In the genomic region with DNA sequence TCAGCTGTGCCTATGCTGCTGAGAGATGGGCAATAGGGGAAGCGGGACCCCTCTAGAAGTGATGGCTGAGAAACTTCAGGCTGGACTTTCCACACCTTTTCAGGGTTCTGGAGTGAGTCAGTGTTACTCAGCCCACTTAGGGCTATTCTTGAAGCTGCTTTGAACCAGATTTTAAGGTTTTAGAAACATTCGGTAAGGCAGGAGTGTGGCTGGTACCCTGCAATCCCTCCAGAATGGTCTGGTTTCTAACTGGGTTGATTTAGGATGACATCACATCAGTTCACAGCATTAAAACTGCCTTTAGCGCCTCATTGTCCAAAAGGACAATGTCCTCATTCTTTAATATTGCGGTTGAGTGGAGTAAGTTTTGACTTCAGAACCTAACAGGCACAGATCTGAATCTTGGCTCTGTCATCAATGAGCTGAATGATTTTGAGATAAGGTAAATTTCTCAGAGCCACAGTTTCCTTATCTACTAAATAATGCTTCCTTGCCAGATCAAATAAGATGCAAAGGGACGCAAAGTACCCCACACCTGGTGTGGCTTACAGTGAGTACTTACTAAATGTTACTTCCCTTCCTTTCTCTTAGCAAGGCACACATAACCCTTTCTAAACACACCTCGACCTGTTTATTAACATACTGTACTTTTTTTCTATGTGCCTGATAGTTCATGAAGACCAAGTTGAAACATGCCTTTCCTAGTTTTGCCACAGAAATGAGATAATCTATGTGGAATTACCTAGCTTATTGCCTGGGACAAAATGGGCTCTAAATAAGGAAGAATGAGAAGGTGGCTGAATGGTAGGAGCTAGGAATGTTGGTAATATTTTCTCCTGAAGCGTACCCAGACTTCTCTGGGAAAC, we compare ENCODE assay signal across 20 cellular contexts.
DNase-seq lines count a peak whose midpoint lies in the region.
"Had no signal": no experiment of that assay in that cellular context is flagged by ENCODE, and none has a peak within 500 bp of the region (broad histone marks: within the 10 kb centered on the region; RNA-seq: fewer than 3 reads in every experiment).

No MANE protein-coding gene starts in this region.

- peaks cover 3% of the 10 kb centered on the region for H3K4me1 ChIP-seq in mesenchymal stem cell (ENCODE audit: control insufficient read depth, insufficient read depth, low read depth, low read length)

- H3K9me3 ChIP-seq in mesenchymal stem cell (ENCODE audit: control insufficient read depth, low read length), result no peaks in the 10 kb centered on the region
- H3K9me3 ChIP-seq: mucosa of descending colon, SJCRH30 had no signal

- H3K4me3 ChIP-seq in mesenchymal stem cell (ENCODE audit: insufficient read depth in 1 of 2, low read depth in 1 of 2, low read length in 2 of 2), result no peak overlapping the region
- H3K4me3 ChIP-seq: mucosa of descending colon, SJCRH30 had no signal

- H3K4ac ChIP-seq in mesenchymal stem cell (ENCODE audit: low read depth in 1 of 2, low read length in 2 of 2), result no peak overlapping the region

- no peak overlapping the region for H3K23ac ChIP-seq in mesenchymal stem cell (ENCODE audit: low read length in 2 of 2)

- H3K27me3 ChIP-seq in mesenchymal stem cell (ENCODE audit: control insufficient read depth in 1 of 2, insufficient read depth in 1 of 2, low read length in 2 of 2), result no peaks in the 10 kb centered on the region
- H3K27me3 ChIP-seq: SJCRH30 had no signal

- H2AK5ac ChIP-seq in mesenchymal stem cell (ENCODE audit: low read length, severe bottlenecking), result peak overlapping the region; percentile 68

- DNase-seq in HT-29 (ENCODE audit: low spot score) (peak; percentile 41), astrocyte of the hippocampus (ENCODE audit: low read depth, low spot score) (peak; percentile 49), mesenchymal stem cell (no peak), superior temporal gyrus (ENCODE audit: extremely low spot score) (peak; percentile 46), anterior cingulate cortex (lab: John Stamatoyannopoulos, UW) (no peak), NAMALWA (ENCODE audit: low spot score) (no peak), D341Med (ENCODE audit: low spot score) (no peak), HUDEP-2 (lab: John Stamatoyannopoulos, UW; ENCODE audit: unreplicated experiment in 76 of 76) (no peak)
- DNase-seq: activated CD4-positive, alpha-beta memory T cell treated with anti-CD3 and anti-CD28 coated beads for 36 hours; activated naive CD4-positive, alpha-beta T cell; C1 segment of cervical spinal cord; DMS 273 treated with DMSO at 0.1 percent for 48 hours; KG1; mucosa of descending colon; NCI-H1092 treated with DMSO at 0.1 percent for 48 hours; NCI-H2029 treated with DMSO at 0.1 percent for 48 hours; NCI-H345; retina; stimulated activated CD8-positive, alpha-beta memory T cell treated with anti-CD3 and anti-CD28 coated beads, Interleukin-4, amount 100 ng/mL, for 48 hours had no signal

- H3K18ac ChIP-seq in mesenchymal stem cell (ENCODE audit: low read depth in 1 of 2, low read length in 2 of 2), result no peak overlapping the region

- peaks cover 3% of the 10 kb centered on the region for H3K79me1 ChIP-seq in mesenchymal stem cell (replicated peaks; ENCODE audit: low read length, poor library complexity, severe bottlenecking)

- no peak overlapping the region for H2BK120ac ChIP-seq in mesenchymal stem cell (ENCODE audit: low read depth, low read length)

- no peaks in the 10 kb centered on the region for H3K36me3 ChIP-seq in mesenchymal stem cell (ENCODE audit: control insufficient read depth in 1 of 2, insufficient read depth in 2 of 2, low read depth in 1 of 2, low read length in 2 of 2)
- H3K36me3 ChIP-seq: SJCRH30 had no signal

- H3K14ac ChIP-seq in mesenchymal stem cell (ENCODE audit: low read length in 2 of 2), result no peak overlapping the region

- H2AFZ ChIP-seq in mesenchymal stem cell (ENCODE audit: low read depth, low read length), result no peak overlapping the region

- H3K9ac ChIP-seq in mesenchymal stem cell (ENCODE audit: low read length), result peak overlapping the region; percentile 7

- no peak overlapping the region for H2BK15ac ChIP-seq in mesenchymal stem cell (ENCODE audit: low read depth, poor library complexity, severe bottlenecking)

- no peak overlapping the region for H2BK5ac ChIP-seq in mesenchymal stem cell (ENCODE audit: low read depth, low read length, poor library complexity, severe bottlenecking)

- H3K27ac ChIP-seq in mesenchymal stem cell (ENCODE audit: low read length, poor library complexity, severe bottlenecking), result no peak overlapping the region
- H3K27ac ChIP-seq: SJCRH30 had no signal

- H4K8ac ChIP-seq in mesenchymal stem cell (ENCODE audit: low read length), result no peak overlapping the region

- no peak overlapping the region for H4K91ac ChIP-seq in mesenchymal stem cell (ENCODE audit: low read length)

- peak overlapping the region; percentile 32 to 37 for H2BK12ac ChIP-seq in mesenchymal stem cell (ENCODE audit: low read length in 2 of 2)

- WGBS in mesenchymal stem cell, result 72% methylated on average over 4 of the region's 7 CpGs

- H3K4me2 ChIP-seq in mesenchymal stem cell (ENCODE audit: low read length, poor library complexity, severe bottlenecking), result no peak overlapping the region

Comparison
In these comparisons a context has a peak if more than half of its experiments do, and no peak if none do; other contexts are left out.
1. DNase-seq: peak in HT-29 (single experiment), astrocyte of the hippocampus (single experiment) and superior temporal gyrus (single experiment); none in mesenchymal stem cell (single experiment), anterior cingulate cortex (0 of 58), NAMALWA (single experiment), D341Med (single experiment) and HUDEP-2 (0 of 76).